Comparison of ENCODE assay signal across 35 cellular contexts in the genomic region with DNA sequence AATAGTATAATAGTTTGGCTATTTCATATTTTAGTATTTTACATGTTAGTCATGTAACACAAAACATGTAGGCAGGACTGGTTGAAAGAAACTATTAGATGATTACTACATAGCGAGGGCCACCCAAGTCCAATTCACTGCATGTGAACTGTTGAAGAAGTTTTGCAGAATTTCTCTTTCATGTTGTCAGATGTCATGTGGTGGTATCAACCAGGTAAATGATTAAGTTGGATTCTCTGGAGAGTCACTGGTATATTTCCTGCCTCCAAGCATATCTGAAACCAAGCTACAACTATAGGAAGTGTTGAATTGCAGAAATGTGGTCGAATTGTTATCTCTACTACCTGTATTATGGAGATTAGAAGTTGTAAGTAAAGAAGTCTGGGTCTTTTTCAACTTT.
"Had no signal": no experiment of that assay in that cellular context is flagged by ENCODE, and none has a peak within 500 bp of the region (broad histone marks: within the 10 kb centered on the region; RNA-seq: fewer than 3 reads in every experiment).

No MANE protein-coding gene starts in this region.

- H3K9me3 Mint-ChIP-seq: activated CD4-positive, alpha-beta memory T cell treated with anti-CD3 and anti-CD28 coated beads, Interleukin-2, amount 10 ng/mL, durations not matched to agents 7 days and 5 days; activated CD4-positive, alpha-beta T cell treated with anti-CD3 and anti-CD28 coated beads, Interleukin-2, amount 10 ng/mL, durations not matched to agents 7 days and 5 days; activated T-cell treated with anti-CD3 and anti-CD28 coated beads, Interleukin-2, amount 50 U/mL, for 4 hours; activated T-helper 17 cell treated with anti-CD3 and anti-CD28 coated beads, Interleukin-2, amount 50 U/mL, for 72 hours; brain; T-helper 2 cell treated with Interferon-gamma antibody and Interleukin-4, amounts not matched to agents 5 μg/mL and 100 μg/mL, for 36 hours had no signal

- DNase-seq: activated CD4-positive, alpha-beta memory T cell treated with anti-CD3 and anti-CD28 coated beads, Interleukin-2, amount 10 ng/mL, durations not matched to agents 7 days and 5 days; activated CD4-positive, alpha-beta T cell treated with anti-CD3 and anti-CD28 coated beads for 1 hour; activated CD4-positive, alpha-beta T cell treated with anti-CD3 and anti-CD28 coated beads for 4 hours; activated CD4-positive, alpha-beta T cell treated with anti-CD3 and anti-CD28 coated beads, Interleukin-2, amount 10 ng/mL, durations not matched to agents 7 days and 5 days; activated CD4-positive, alpha-beta T cell treated with anti-CD3 and anti-CD28 coated beads, Interleukin-2, amount 50 U/mL, for 4 hours; activated CD4-positive, CD25-positive, alpha-beta regulatory T cell; activated CD8-positive, alpha-beta memory T cell treated with anti-CD3 and anti-CD28 coated beads for 24 hours; activated effector memory CD4-positive, alpha-beta T cell treated with Interleukin-2 at 50 U/mL for 16 hours; activated gamma-delta T cell treated with Interleukin-2 at 50 U/mL for 16 hours; activated naive CD4-positive, alpha-beta T cell treated with anti-CD3 and anti-CD28 coated beads, Interleukin-2, amount 50 U/mL, for 16 hours; activated naive CD4-positive, alpha-beta T cell treated with Interleukin-2 at 50 U/mL for 16 hours; activated T-cell treated with anti-CD3 and anti-CD28 coated beads, Interleukin-2, amount 50 U/mL, for 4 hours; amniotic stem cell; aorta; central memory CD4-positive, alpha-beta T cell; cerebellar nuclear complex; colonic mucosa; effector CD8-positive, alpha-beta T cell; esophagus squamous epithelium; foreskin fibroblast; glutamatergic neuron; heart right ventricle; T-helper 17 cell; T1000 had no signal

- H3K9me3 ChIP-seq: breast epithelium, colonic mucosa, esophagus squamous epithelium, heart right ventricle had no signal

- H3K36me3 Mint-ChIP-seq: activated naive CD8-positive, alpha-beta T cell; brain had no signal

- H3K27me3 ChIP-seq: breast epithelium, hepatocyte had no signal

- H3K27ac ChIP-seq: breast epithelium, cardiac muscle cell, colonic mucosa, epithelial cell of prostate, esophagus squamous epithelium, heart right ventricle, hepatocyte had no signal

- FAIRE-seq: endometrium, endothelial cell of umbilical vein, frontal cortex had no signal

- H3K4me3 Mint-ChIP-seq: activated CD4-positive, alpha-beta memory T cell treated with anti-CD3 and anti-CD28 coated beads, Interleukin-2, amount 10 ng/mL, durations not matched to agents 7 days and 5 days; activated CD4-positive, alpha-beta T cell treated with anti-CD3 and anti-CD28 coated beads, Interleukin-2, amount 10 ng/mL, durations not matched to agents 7 days and 5 days; activated naive CD8-positive, alpha-beta T cell; activated T-cell treated with anti-CD3 and anti-CD28 coated beads, Interleukin-2, amount 50 U/mL, for 4 hours; activated T-helper 17 cell treated with anti-CD3 and anti-CD28 coated beads, Interleukin-2, amount 50 U/mL, for 72 hours; brain; T-helper 17 cell; T-helper 2 cell treated with Interferon-gamma antibody and Interleukin-4, amounts not matched to agents 5 μg/mL and 100 μg/mL, for 36 hours had no signal

- H3K27me3 Mint-ChIP-seq: brain had no signal

- H3K79me2 ChIP-seq: hepatocyte had no signal

- ATAC-seq: activated T-cell treated with anti-CD3 and anti-CD28 coated beads, Interleukin-2, amount 50 U/mL, for 4 hours; activated T-helper 17 cell treated with anti-CD3 and anti-CD28 coated beads, Interleukin-2, amount 50 U/mL, for 72 hours; heart right ventricle; T-helper 17 cell had no signal

- H3K27ac Mint-ChIP-seq: activated CD4-positive, alpha-beta memory T cell treated with anti-CD3 and anti-CD28 coated beads, Interleukin-2, amount 10 ng/mL, durations not matched to agents 7 days and 5 days; activated CD4-positive, alpha-beta T cell treated with anti-CD3 and anti-CD28 coated beads, Interleukin-2, amount 10 ng/mL, durations not matched to agents 7 days and 5 days; activated naive CD8-positive, alpha-beta T cell; activated T-helper 17 cell treated with anti-CD3 and anti-CD28 coated beads, Interleukin-2, amount 50 U/mL, for 72 hours; brain; T-helper 17 cell; T-helper 2 cell treated with Interferon-gamma antibody and Interleukin-4, amounts not matched to agents 5 μg/mL and 100 μg/mL, for 36 hours had no signal

- H3K4me2 ChIP-seq: hepatocyte had no signal

- H3K4me3 ChIP-seq: breast epithelium, cardiac muscle cell, colonic mucosa, esophagus squamous epithelium, heart right ventricle, hepatocyte had no signal

- H3K4me1 Mint-ChIP-seq: activated T-helper 17 cell treated with anti-CD3 and anti-CD28 coated beads, Interleukin-2, amount 50 U/mL, for 72 hours had no signal

- H3K36me3 ChIP-seq: breast epithelium, cardiac muscle cell, colonic mucosa, esophagus squamous epithelium, heart right ventricle had no signal

- H2AFZ ChIP-seq: hepatocyte had no signal

- H3K4me1 ChIP-seq: colonic mucosa had no signal
